Comparison of ENCODE assay signal across 19 cellular contexts in genomic region chr1:213997031-213997771, GRCh38. TPM values are rescaled to one million over a fixed set of nuclear protein-coding genes. Genes with fewer than 3 reads are reported as not detected.
DNase-seq lines count a peak whose midpoint lies in the region; ATAC-seq, FAIRE-seq and TF ChIP-seq lines count a peak whose summit lies in the region.
"Had no signal": no experiment of that assay in that cellular context is flagged by ENCODE, and none has a peak within 500 bp of the region (broad histone marks: within the 10 kb centered on the region; RNA-seq: fewer than 3 reads in every experiment).

No MANE protein-coding gene starts in this region.

- H3K4me1 ChIP-seq in HepG2 (ENCODE audit: insufficient read depth, low read length) = peaks cover 84% of the 10 kb centered on the region
- H3K4me1 ChIP-seq in suprapubic skin = no peaks in the 10 kb centered on the region

- TF ChIP-seq EP300 in HepG2 (IDR thresholded peaks at IDR 0.05; ENCODE audit: low read depth in 2 of 2, low read length in 2 of 2) (peak in 1 of 2 experiments; percentile 62; a peak in 1 of 4 replicates), HepG2 (CRISPR knock-in tag; IDR thresholded peaks at IDR 0.05; ENCODE audit: borderline replicate concordance) (peak; percentile 45; the same call in 1 of the 2 replicates), suprapubic skin (IDR thresholded peaks at IDR 0.05) (no peak)

- H4K20me1 ChIP-seq in HepG2 (ENCODE audit: insufficient read depth, low read length) = peaks cover 10% of the 10 kb centered on the region

- intact Hi-C loops in HepG2 (cut with micrococcal nuclease; ENCODE audit: unreplicated experiment) = no loop called here

- H3K4me3 Mint-ChIP-seq in activated T-helper 17 cell treated with anti-CD3 and anti-CD28 coated beads, Interleukin-2, amount 50 U/mL, for 72 hours = no peak overlapping the region
- H3K4me3 Mint-ChIP-seq: activated CD8-positive, alpha-beta T cell treated with anti-CD3 and anti-CD28 coated beads for 36 hours; activated naive CD8-positive, alpha-beta T cell treated with anti-CD3 and anti-CD28 coated beads, Interleukin-2, amount 50 U/mL, for 24 hours; activated T-cell treated with anti-CD3 and anti-CD28 coated beads, Interleukin-2, amount 50 U/mL, for 72 hours; effector memory CD8-positive, alpha-beta T cell; nephron progenitor cell had no signal

- CTCF ChIA-PET in HepG2 (lab: Yijun Ruan, JAX; ENCODE audit: low intra/inter-chr PET ratio, low total read pairs) = no interaction called here

- H3K36me3 ChIP-seq in HepG2 (replicated peaks in 1 of 2; ENCODE audit: control insufficient read depth in 1 of 2, insufficient read depth in 2 of 2, low read length in 2 of 2) (peaks cover 15 to 48% of the 10 kb centered on the region in 2 experiments), suprapubic skin (no peaks in the 10 kb centered on the region)
- H3K36me3 ChIP-seq: thoracic aorta had no signal

- 96% methylated on average over 24 of the region's 27 CpGs for WGBS in HepG2 (ENCODE audit: low lambda C conversion rate)
- WGBS in suprapubic skin = 76% methylated on average over 25 of the region's 27 CpGs

- in situ Hi-C loops in HepG2 (cut with HindIII; ENCODE audit: extremely low pct_ligation_motif_present, low pct_unique_long_range_greater_than_20kb) = loop anchor here (25.0 kb wide), 1 partner anchor 760 kb away; no protein-coding TSS in a partner anchor

- POLR2A ChIA-PET in HepG2 (lab: Yijun Ruan, JAX) = interaction anchor here (0.8 to 0.9 kb wide), 2 partner anchors 9 to 20 kb away, joined by 3 read pairs; partner anchors contain the start of gene PROX1

- no peaks in the 10 kb centered on the region for H3K36me3 Mint-ChIP-seq in activated T-helper 17 cell treated with anti-CD3 and anti-CD28 coated beads, Interleukin-2, amount 50 U/mL, for 72 hours (ENCODE audit: low read depth)

- no peak overlapping the region for H3K9ac ChIP-seq in HepG2 (ENCODE audit: insufficient read depth, low read depth, low read length)
- H3K9ac ChIP-seq: BLaER1 treated with 17β-estradiol and CSF1 and Interleukin-3, amounts not matched to agents 10 nM and 100 nM had no signal

- H3K9me3 Mint-ChIP-seq in activated T-helper 17 cell treated with anti-CD3 and anti-CD28 coated beads, Interleukin-2, amount 50 U/mL, for 72 hours = no peaks in the 10 kb centered on the region
- H3K9me3 Mint-ChIP-seq: activated CD8-positive, alpha-beta T cell treated with anti-CD3 and anti-CD28 coated beads for 36 hours; activated naive CD8-positive, alpha-beta T cell treated with anti-CD3 and anti-CD28 coated beads, Interleukin-2, amount 50 U/mL, for 24 hours; activated T-cell treated with anti-CD3 and anti-CD28 coated beads, Interleukin-2, amount 50 U/mL, for 72 hours had no signal

- TSS peak; percentile 22 for BruUV-seq in HepG2 (replicated peaks; lab: Mats Ljungman, UMichigan)

- DNase-seq in NOMO-1 treated with DMSO at 0.1 percent for 48 hours (lab: John Stamatoyannopoulos, UW; ENCODE audit: unreplicated experiment) = peak; percentile 62
- no peak for DNase-seq in HepG2 (ENCODE audit: low spot score)
- no peak for DNase-seq in suprapubic skin (ENCODE audit: low spot score in 2 of 2)
- no peak for DNase-seq in iPS-NIHi7 (ENCODE audit: extremely low spot score)
- DNase-seq in NCI-H1417 treated with DMSO at 0.1 percent for 48 hours (lab: John Stamatoyannopoulos, UW) = no peak
- no peak for DNase-seq in stimulated activated CD4-positive, alpha-beta T cell treated with anti-CD3 and anti-CD28 coated beads, Interleukin-15, amount 100 ng/mL, for 24 hours
- DNase-seq: activated CD8-positive, alpha-beta T cell treated with anti-CD3 and anti-CD28 coated beads for 36 hours; activated naive CD8-positive, alpha-beta T cell treated with anti-CD3 and anti-CD28 coated beads, Interleukin-2, amount 50 U/mL, for 24 hours; activated T-cell treated with anti-CD3 and anti-CD28 coated beads, Interleukin-2, amount 50 U/mL, for 72 hours; central memory CD4-positive, alpha-beta T cell; effector memory CD8-positive, alpha-beta T cell; KG1; nephron progenitor cell had no signal

- TF ChIP-seq CTCF in HepG2 (CRISPR knock-in tag; IDR thresholded peaks at IDR 0.05) (no peak), suprapubic skin (IDR thresholded peaks at IDR 0.05) (no peak)

- peak overlapping the region; percentile 80 for H3K27ac ChIP-seq in cingulate gyrus (ENCODE audit: low read depth, low read length)
- H3K27ac ChIP-seq in HepG2 (ENCODE audit: extremely low read length, insufficient read depth, low read length) = peak overlapping the region; percentile 28
- H3K27ac ChIP-seq in suprapubic skin = no peak overlapping the region
- H3K27ac ChIP-seq: BLaER1 treated with 17β-estradiol and CSF1 and Interleukin-3, amounts not matched to agents 10 nM and 100 nM; HL-60; thoracic aorta had no signal

- no peak for TF ChIP-seq RAD21 in HepG2 (CRISPR knock-in tag; IDR thresholded peaks at IDR 0.05)

- H3K4me3 ChIP-seq in HepG2 (replicated peaks in 1 of 3; ENCODE audit: insufficient read depth in 1 of 3, low read depth in 2 of 3, low read length in 3 of 3) = no peak overlapping the region
- H3K4me3 ChIP-seq in suprapubic skin = peak overlapping the region; percentile 22
- H3K4me3 ChIP-seq: BLaER1 treated with 17β-estradiol and CSF1 and Interleukin-3, amounts not matched to agents 10 nM and 100 nM; thoracic aorta had no signal

- H3K27me3 ChIP-seq in HepG2 (ENCODE audit: control insufficient read depth in 1 of 2, insufficient read depth in 2 of 2, low read length in 2 of 2) (no peaks in the 10 kb centered on the region), suprapubic skin (peaks cover 10% of the 10 kb centered on the region)
- H3K27me3 ChIP-seq: BLaER1 treated with 17β-estradiol and CSF1 and Interleukin-3, amounts not matched to agents 10 nM and 100 nM had no signal

- peak; percentile 45 for ATAC-seq in HepG2
- no peak for ATAC-seq in activated T-helper 17 cell treated with anti-CD3 and anti-CD28 coated beads, Interleukin-2, amount 50 U/mL, for 72 hours (replicated peaks)
- ATAC-seq: activated CD8-positive, alpha-beta T cell treated with anti-CD3 and anti-CD28 coated beads for 36 hours; activated naive CD8-positive, alpha-beta T cell treated with anti-CD3 and anti-CD28 coated beads, Interleukin-2, amount 50 U/mL, for 24 hours; activated T-cell treated with anti-CD3 and anti-CD28 coated beads, Interleukin-2, amount 50 U/mL, for 72 hours; effector memory CD8-positive, alpha-beta T cell had no signal

- H3K4me1 Mint-ChIP-seq in activated T-helper 17 cell treated with anti-CD3 and anti-CD28 coated beads, Interleukin-2, amount 50 U/mL, for 72 hours = no peaks in the 10 kb centered on the region
- H3K4me1 Mint-ChIP-seq: activated naive CD8-positive, alpha-beta T cell treated with anti-CD3 and anti-CD28 coated beads, Interleukin-2, amount 50 U/mL, for 24 hours had no signal

- H2AFZ ChIP-seq in HepG2 (ENCODE audit: low read length) = no peak overlapping the region

- H3K9me3 ChIP-seq in HepG2 (ENCODE audit: low read length) = no peaks in the 10 kb centered on the region
- H3K9me3 ChIP-seq in suprapubic skin = no peaks in the 10 kb centered on the region
- H3K9me3 ChIP-seq: thoracic aorta had no signal

- peaks cover 84% of the 10 kb centered on the region for H3K79me2 ChIP-seq in HepG2 (ENCODE audit: insufficient read depth, low read length)

- H3K27ac Mint-ChIP-seq in activated T-helper 17 cell treated with anti-CD3 and anti-CD28 coated beads, Interleukin-2, amount 50 U/mL, for 72 hours = no peak overlapping the region
- H3K27ac Mint-ChIP-seq: activated CD8-positive, alpha-beta T cell treated with anti-CD3 and anti-CD28 coated beads for 36 hours; activated naive CD8-positive, alpha-beta T cell treated with anti-CD3 and anti-CD28 coated beads, Interleukin-2, amount 50 U/mL, for 24 hours; activated T-cell treated with anti-CD3 and anti-CD28 coated beads, Interleukin-2, amount 50 U/mL, for 72 hours; effector memory CD8-positive, alpha-beta T cell; nephron progenitor cell had no signal

- FAIRE-seq in HepG2 (lab: Jason Lieb, UNC) = no peak
- FAIRE-seq: H1 had no signal

- H3K27me3 Mint-ChIP-seq in activated T-helper 17 cell treated with anti-CD3 and anti-CD28 coated beads, Interleukin-2, amount 50 U/mL, for 72 hours = peaks cover 8% of the 10 kb centered on the region

- TF ChIP-seq POLR2A in HepG2 (IDR thresholded peaks at IDR 0.05; ENCODE audit: insufficient read depth in 1 of 2, low read depth in 2 of 2, low read length in 2 of 2) (no peak), suprapubic skin (IDR thresholded peaks at IDR 0.05) (no peak)

- H3K4me2 ChIP-seq in HepG2 (ENCODE audit: low read depth, low read length) = no peak overlapping the region
- H3K4me2 ChIP-seq: BLaER1 treated with 17β-estradiol and CSF1 and Interleukin-3, amounts not matched to agents 10 nM and 100 nM had no signal

TF ChIP-seq in HepG2, 621 proteins besides CTCF, POLR2A, EP300 and RAD21 (continues in another document):
- TF ChIP-seq ZNF230 (CRISPR knock-in tag; IDR thresholded peaks at IDR 0.05) = no peak
- TF ChIP-seq PHF20 (CRISPR knock-in tag; IDR thresholded peaks at IDR 0.05) = no peak
- no peak for TF ChIP-seq ZNF205 (CRISPR knock-in tag; IDR thresholded peaks at IDR 0.05)

RNA-seq across cellular contexts. Expression of gene PROX1, which starts 9.4 kb away (rescaled TPM):
- total RNA-seq in HepG2 (2016; rRNA removed; fragmentation: Illumina TruSeq; extraction: Trizol) = 30.2 and 48.5 TPM in 2 replicates
- total RNA-seq in HepG2 (2016; cell fraction: cytosol; rRNA removed; fragmentation: Illumina TruSeq; extraction: Trizol; ENCODE audit: low read depth) = 18.3 and 23.4 TPM in 2 replicates
- 30.0 and 40.1 TPM in 2 replicates for total RNA-seq in HepG2 (2016; cell fraction: insoluble cytoplasmic fraction; rRNA removed; fragmentation: Illumina TruSeq; extraction: Trizol)
- total RNA-seq in HepG2 (2016; cell fraction: membrane; rRNA removed; fragmentation: Illumina TruSeq; extraction: Trizol) = 37.4 and 49.2 TPM in 2 replicates
- 48.9 and 52.6 TPM in 2 replicates for total RNA-seq in HepG2 (2016; cell fraction: nucleus; rRNA removed; fragmentation: Illumina TruSeq; extraction: Trizol)
- polyA plus RNA-seq in HepG2 (2011; rRNA removed) = 10.0 and 12.3 TPM in 2 replicates
- 6.4 and 10.1 TPM in 2 replicates for polyA plus RNA-seq in HepG2 (2011; cell fraction: cytosol; rRNA removed)
- polyA plus RNA-seq in HepG2 (2011; cell fraction: nucleus; rRNA removed) = 24.5 and 25.6 TPM in 2 replicates
- polyA plus RNA-seq in HepG2 (2012) = 32.4 and 38.1 TPM in 2 replicates
- polyA plus RNA-seq in HepG2 (2016; cell fraction: cytosol; fragmentation: Illumina TruSeq; extraction: Trizol; ENCODE audit: low read depth) = 0.63 and 0.75 TPM in 2 replicates
- polyA plus RNA-seq in HepG2 (2016; cell fraction: insoluble cytoplasmic fraction; fragmentation: Illumina TruSeq; extraction: Trizol; ENCODE audit: low read depth) = 32.3 and 34.3 TPM in 2 replicates
- 2.9 and 3.5 TPM in 2 replicates for polyA plus RNA-seq in HepG2 (2016; cell fraction: membrane; fragmentation: Illumina TruSeq; extraction: Trizol; ENCODE audit: low read depth)
- 47.2 and 51.1 TPM in 2 replicates for polyA plus RNA-seq in HepG2 (2016; cell fraction: nucleus; fragmentation: Illumina TruSeq; extraction: Trizol; ENCODE audit: insufficient read depth, low read depth)
- 40.4 TPM in 1 of 2 replicates, not detected in the other for polyA minus RNA-seq in HepG2 (2011; rRNA and poly(A)+ RNA removed; ENCODE audit: low replicate concordance)
- 37.0 and 45.5 TPM in 2 replicates for polyA minus RNA-seq in HepG2 (2011; cell fraction: cytosol; rRNA and poly(A)+ RNA removed)
- 45.6 and 52.3 TPM in 2 replicates for polyA minus RNA-seq in HepG2 (2011; cell fraction: nucleus; rRNA and poly(A)+ RNA removed)
- 1 to 10 TPM in 3 of 4 donors, under 1 TPM in 1; 0.68 to 1.9 (median 1.3) TPM for total RNA-seq in suprapubic skin
- total RNA-seq in activated T-helper 17 cell treated with anti-CD3 and anti-CD28 coated beads, Interleukin-2, amount 50 U/mL, for 72 hours = under 1 TPM; 0.08 to 0.11 TPM

Comparison
In these comparisons a context has a peak if more than half of its experiments do, and no peak if none do; other contexts are left out.
1. RNA of gene PROX1, which starts 9.4 kb away (total RNA-seq): 18.3 to 52.6 TPM in HepG2; 0.68 to 1.9 TPM in suprapubic skin and 0.08 to 0.11 TPM in activated T-helper 17 cell treated with anti-CD3 and anti-CD28 coated beads, Interleukin-2, amount 50 U/mL, for 72 hours; every median in the first group is over 4 times any median in the second.